Comparison of ENCODE assay signal across 18 cellular contexts in the genomic region with DNA sequence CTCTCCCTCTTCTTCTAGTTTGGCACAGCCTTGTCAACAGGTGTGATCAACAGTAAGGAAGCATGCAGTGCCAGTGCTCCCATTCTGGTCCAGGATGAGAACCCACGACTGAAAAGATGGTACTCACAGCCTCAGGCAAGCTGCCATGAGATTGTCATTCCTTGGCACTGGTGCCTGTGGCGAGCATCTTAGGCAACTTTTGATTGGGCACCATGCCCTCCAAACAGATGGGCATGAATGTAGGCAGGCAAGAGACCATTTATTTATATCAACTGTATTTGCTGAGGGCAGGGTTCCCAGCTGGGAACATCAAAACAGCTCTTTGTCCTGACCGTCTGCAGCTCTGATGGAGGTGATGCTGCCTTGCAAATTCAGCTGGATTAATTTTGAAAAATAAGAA.
A peak's percentile ranks its signal among the peaks of the same experiment; 100 is the strongest.
DNase-seq lines count a peak whose midpoint lies in the region; ATAC-seq and TF ChIP-seq lines count a peak whose summit lies in the region.
"Had no signal": no experiment of that assay in that cellular context is flagged by ENCODE, and none has a peak within 500 bp of the region (broad histone marks: within the 10 kb centered on the region; RNA-seq: fewer than 3 reads in every experiment).

No MANE protein-coding gene starts in this region.

- no peak for TF ChIP-seq CTCF in brain (conservative IDR thresholded peaks at IDR 0.05)

- peaks cover 6% of the 10 kb centered on the region for H3K27me3 Mint-ChIP-seq in brain

- DNase-seq in DMS 273 (lab: John Stamatoyannopoulos, UW; ENCODE audit: unreplicated experiment) (peak; percentile 73), DMS 273 treated with DMSO at 0.1 percent for 48 hours (lab: John Stamatoyannopoulos, UW) (no peak), NCI-H2081 (lab: John Stamatoyannopoulos, UW) (peak; percentile 49 to 75), occipital lobe (lab: John Stamatoyannopoulos, UW) (peak; percentile 2), glomerular visceral epithelial cell (ENCODE audit: extremely low spot score) (no peak), iPS-NIHi11 (ENCODE audit: low spot score) (no peak)
- DNase-seq: ACHN; CD4-positive, alpha-beta memory T cell; GF-D8; IMR-90; NCI-H1417 treated with DMSO at 0.1 percent for 48 hours; NCI-H2029 treated with DMSO at 0.1 percent for 48 hours; NCI-H2171 treated with DMSO at 0.1 percent for 48 hours; NCI-H774; Peyer's patch had no signal

- no peak for ATAC-seq in GM21526 (IDR thresholded peaks at IDR 0.05; ENCODE audit: low FRiP score, unreplicated experiment)
- ATAC-seq: SK-N-SH treated with all-trans-retinoic acid at 6 μM for 48 hours had no signal

- peaks cover 25% of the 10 kb centered on the region for H3K4me1 Mint-ChIP-seq in brain
- H3K4me1 Mint-ChIP-seq: CD4-positive, alpha-beta memory T cell had no signal

- H3K36me3 Mint-ChIP-seq in brain = no peaks in the 10 kb centered on the region
- H3K36me3 Mint-ChIP-seq: CD4-positive, alpha-beta memory T cell had no signal

- H3K27ac Mint-ChIP-seq in brain = peak overlapping the region in 3 of 5 experiments; percentile 1 to 82 (median 17)
- H3K27ac Mint-ChIP-seq: CD4-positive, alpha-beta memory T cell had no signal

- peak overlapping the region in 1 of 5 experiments; percentile 58 for H3K4me3 Mint-ChIP-seq in brain
- H3K4me3 Mint-ChIP-seq: CD4-positive, alpha-beta memory T cell had no signal

- H3K9me3 Mint-ChIP-seq in brain = peaks cover 12 to 54% (median 17%) of the 10 kb centered on the region in 5 experiments

Comparison
In these comparisons a context has a peak if more than half of its experiments do, and no peak if none do; other contexts are left out.
1. DNase-seq: peak in DMS 273 (single experiment), NCI-H2081 (2 of 2) and occipital lobe (single experiment); none in DMS 273 treated with DMSO at 0.1 percent for 48 hours (single experiment), glomerular visceral epithelial cell (single experiment) and iPS-NIHi11 (single experiment).